In the genomic region with DNA sequence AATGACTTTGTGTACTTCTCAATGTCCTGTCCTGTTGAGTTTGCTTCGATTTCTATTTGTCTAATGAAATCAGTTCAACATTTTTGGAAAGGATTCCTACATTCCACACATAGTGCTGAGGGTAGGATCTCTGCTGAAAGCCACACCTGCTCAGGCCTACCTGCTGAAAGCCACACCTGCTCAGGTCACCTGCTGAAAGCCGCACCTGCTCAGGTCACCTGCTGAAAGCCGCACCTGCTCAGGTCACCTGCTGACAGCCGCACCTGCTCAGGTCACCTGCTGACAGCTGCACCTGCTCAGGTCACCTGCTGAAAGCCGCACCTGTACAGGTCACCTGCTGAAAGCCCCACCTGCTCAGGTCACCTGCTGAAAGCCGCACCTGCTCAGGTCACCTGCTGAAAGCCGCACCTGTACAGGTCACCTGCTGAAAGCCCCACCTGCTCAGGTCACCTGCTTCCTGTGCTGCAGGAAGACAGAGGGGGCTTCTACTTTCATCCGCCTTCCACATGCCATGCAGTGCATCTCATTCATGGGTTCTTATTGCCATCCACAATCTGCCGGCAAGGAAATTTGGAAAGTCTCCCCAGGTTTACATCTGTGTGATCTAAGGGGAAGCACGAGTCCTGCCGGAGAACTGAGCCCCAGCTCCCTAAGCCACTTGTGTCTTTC, we compare ENCODE assay signal across 8 cellular contexts.
DNase-seq lines count a peak whose midpoint lies in the region; ATAC-seq, FAIRE-seq and TF ChIP-seq lines count a peak whose summit lies in the region.
"Not testable (repeated sequence)": the region's sequence is repeated elsewhere in the genome, so short reads cannot be mapped to it uniquely, and the experiment has no call there.

No MANE protein-coding gene starts in this region.

- CTCF ChIA-PET in WTC11 (lab: Charles Lee): not testable (repeated sequence)
- CTCF ChIA-PET in H1 (lab: Charles Lee; ENCODE audit: partially characterized antibody): interaction anchor here (0.5 kb wide), 1 partner anchor 16 kb away, joined by 4 read pairs; no protein-coding TSS in a partner anchor

- not testable (repeated sequence) for H4K20me1 ChIP-seq in H9 (ENCODE audit: control insufficient read depth, insufficient read depth, insufficient read length); H1 (replicated peaks in 1 of 2; ENCODE audit: control insufficient read depth in 1 of 2, insufficient read depth in 2 of 2, low read length in 2 of 2)

- not testable (repeated sequence) for H3K4me2 ChIP-seq in H9 (ENCODE audit: insufficient read depth, insufficient read length, low read length); H1 (ENCODE audit: insufficient read depth in 1 of 2, low read depth in 2 of 2, low read length in 2 of 2)

- H2AFZ ChIP-seq in H9 (ENCODE audit: low read length); H1 (ENCODE audit: low read length): not testable (repeated sequence)

- no CpG with 5 or more reads among the region's 11 CpGs for WGBS in H9 (ENCODE audit: extremely low coverage, insufficient read length, low lambda C conversion rate)
- WGBS in H1 (ENCODE audit: extremely low coverage in 1 of 2, insufficient coverage in 1 of 2, insufficient read length in 1 of 2, insufficient replicate concordance in 2 of 2, low coverage in 1 of 2, low lambda C conversion rate in 2 of 2, missing lambda C conversion rate in 1 of 2), 2 experiments: 84% methylated on average over 11 of the region's 11 CpGs; no CpG with 5 or more reads in 1 of the 2 experiments
- 71 to 78% (median 71%) methylated on average over 11 of the region's 11 CpGs for WGBS in small intestine, 3 donors

- H3K4me3 Mint-ChIP-seq in H9, WTC11: not testable (repeated sequence)

- not testable (repeated sequence) for H3K27me3 ChIP-seq in H9 (ENCODE audit: insufficient read depth, low read length); H1 (replicated peaks in 1 of 4; ENCODE audit: control insufficient read depth in 3 of 4, extremely low read depth in 1 of 4, insufficient read depth in 3 of 4, low read length in 3 of 4); small intestine (ENCODE audit: control insufficient read depth in 2 of 2, insufficient read depth in 2 of 2, low read length in 2 of 2)

- not testable (repeated sequence) for H2BK20ac ChIP-seq in H9 (ENCODE audit: low read depth, low read length, poor library complexity, severe bottlenecking); H1 (ENCODE audit: low read length)

- not testable (repeated sequence) for H3K14ac ChIP-seq in H9 (ENCODE audit: insufficient read depth, low read length); H1 (ENCODE audit: insufficient read length)

- not testable (repeated sequence) for H3K27ac ChIP-seq in H9 (ENCODE audit: insufficient read length, low read depth, low read length); H1 (ENCODE audit: low read depth, low read length); small intestine (ENCODE audit: low read depth in 1 of 2, low read length in 1 of 2)

- intact Hi-C loops in left colon (cut with DNase I, micrococcal nuclease): not testable (repeated sequence)

- peaks cover 9 to 54% (median 32%) of the 10 kb centered on the region in 3 experiments for H3K36me3 Mint-ChIP-seq in H9 (ENCODE audit: insufficient read depth in 1 of 3, low read depth in 3 of 3)
- H3K36me3 Mint-ChIP-seq in WTC11: peaks cover 43% of the 10 kb centered on the region

- not testable (repeated sequence) for H3K23me2 ChIP-seq in H9 (ENCODE audit: insufficient read length, low read depth, low read length, poor library complexity, severe bottlenecking); H1 (ENCODE audit: low read depth, low read length)

- TF ChIP-seq POLR2A in H1 (IDR thresholded peaks at IDR 0.05; ENCODE audit: control extremely low read depth in 1 of 2, low read depth in 2 of 2, low read length in 2 of 2): not testable (repeated sequence)

- H3K27ac Mint-ChIP-seq in H9 (peak overlapping the region in 2 of 3 experiments; percentile 48 to 61; a peak in 2 of 7 replicates), WTC11 (peak overlapping the region; percentile 80)

- not testable (repeated sequence) for H4K5ac ChIP-seq in H9 (ENCODE audit: insufficient read length, low read depth, low read length); H1 (ENCODE audit: insufficient read length, low read depth, low read length)

- H3K9me3 ChIP-seq in H9 (ENCODE audit: control insufficient read depth, low read depth, low read length); small intestine (ENCODE audit: control insufficient read depth, low read depth): not testable (repeated sequence)
- H3K9me3 ChIP-seq in H1 (ENCODE audit: insufficient read depth in 2 of 2, low read depth in 1 of 2, low read length in 1 of 2): peaks cover 13 to 25% of the 10 kb centered on the region in 2 experiments

- not testable (repeated sequence) for H4K91ac ChIP-seq in H9 (ENCODE audit: insufficient read length, low read depth, low read length); H1 (replicated peaks; ENCODE audit: insufficient read length, low read length)

- TF ChIP-seq CTCF in H9 (conservative IDR thresholded peaks at IDR 0.05); WTC11 (IDR thresholded peaks at IDR 0.05); H1 (IDR thresholded peaks at IDR 0.05; ENCODE audit: control extremely low read depth in 1 of 3, insufficient read depth in 1 of 3, low read depth in 1 of 3, low read length in 3 of 3): not testable (repeated sequence)

- H3K9ac ChIP-seq in H9 (ENCODE audit: extremely low read depth, insufficient read length, low read length); H1 (replicated peaks in 1 of 4; ENCODE audit: extremely low read depth in 1 of 4, low read depth in 3 of 4, low read length in 3 of 4): not testable (repeated sequence)

- not testable (repeated sequence) for H3K4me1 ChIP-seq in H9 (ENCODE audit: insufficient read depth, low read length); H1 (replicated peaks in 1 of 4; ENCODE audit: control insufficient read depth in 3 of 4, insufficient read depth in 4 of 4, low read length in 3 of 4); small intestine (ENCODE audit: control insufficient read depth in 2 of 2, insufficient read depth in 1 of 2, low read depth in 1 of 2, low read length in 1 of 2)

- H3K79me1 ChIP-seq in H9 (ENCODE audit: insufficient read depth, low read depth, low read length, poor library complexity, severe bottlenecking); H1 (ENCODE audit: low read depth, low read length): not testable (repeated sequence)

- H3K9me3 Mint-ChIP-seq in H9 (peaks cover 29 to 48% of the 10 kb centered on the region in 2 experiments), WTC11 (peaks cover 49% of the 10 kb centered on the region)

- not testable (repeated sequence) for H4K8ac ChIP-seq in H9 (replicated peaks; ENCODE audit: insufficient read length, low read depth, low read length); H1 (ENCODE audit: extremely low read depth, insufficient read depth, low read length)

- not testable (repeated sequence) for H3K18ac ChIP-seq in H9 (ENCODE audit: insufficient read length, low read depth, low read length); H1 (ENCODE audit: extremely low read depth, low read length)

- TF ChIP-seq RAD21 in H1 (IDR thresholded peaks at IDR 0.05 in 1 of 2, conservative IDR thresholded peaks at IDR 0.05 in 1 of 2; ENCODE audit: low read depth in 2 of 2, low read length in 2 of 2): not testable (repeated sequence)

- not testable (repeated sequence) for H3K36me3 ChIP-seq in H1 (ENCODE audit: control insufficient read depth in 2 of 4, insufficient read depth in 4 of 4, low read length in 3 of 4); small intestine (ENCODE audit: control insufficient read depth in 2 of 2, insufficient read depth in 2 of 2, low read length in 2 of 2)

- TF ChIP-seq EP300 in H1 (IDR thresholded peaks at IDR 0.05; ENCODE audit: borderline replicate concordance in 1 of 2, low read depth in 2 of 2, low read length in 2 of 2): peak in 1 of 2 experiments; percentile 21; a peak in 1 of 3 replicates

- not testable (repeated sequence) for H3K23ac ChIP-seq in H9 (ENCODE audit: insufficient read length, low read depth, low read length); H1 (ENCODE audit: insufficient read length)

- H2BK12ac ChIP-seq in H9 (ENCODE audit: insufficient read length, low read depth, low read length); H1 (ENCODE audit: low read depth, low read length): not testable (repeated sequence)

- H3K56ac ChIP-seq in H9 (ENCODE audit: insufficient read length, low read depth, low read length); H1 (replicated peaks; ENCODE audit: insufficient read length, low read depth, low read length): not testable (repeated sequence)

- POLR2A ChIA-PET in WTC11 (lab: Charles Lee); H1 (lab: Charles Lee; ENCODE audit: partially characterized antibody): not testable (repeated sequence)

- not testable (repeated sequence) for H2AK5ac ChIP-seq in H9 (ENCODE audit: insufficient read length, low read length); H1 (ENCODE audit: low read depth, low read length)

- DNase-seq in DMS153 (lab: John Stamatoyannopoulos, UW): peak; percentile 48
- peak; percentile 59 for DNase-seq in H9
- DNase-seq in NCI-H1105 treated with DMSO at 0.1 percent for 48 hours (lab: John Stamatoyannopoulos, UW): peak; percentile 52
- DNase-seq in NCI-H748 (lab: John Stamatoyannopoulos, UW; ENCODE audit: unreplicated experiment): peak; percentile 13
- DNase-seq in WTC11 (ENCODE audit: low spot score): peak; percentile 15
- DNase-seq in H1 (ENCODE audit: low read depth in 1 of 2, low spot score in 2 of 2): not testable (repeated sequence)
- peak in 1 of 2 donors; percentile 64 for DNase-seq in left colon
- peak; percentile 40 for DNase-seq in small intestine

- not testable (repeated sequence) for H2BK15ac ChIP-seq in H9 (ENCODE audit: low read depth, low read length); H1 (ENCODE audit: low read length)

- not testable (repeated sequence) for H3T11ph ChIP-seq in H9 (ENCODE audit: low read length)

- H2BK5ac ChIP-seq in H9 (ENCODE audit: insufficient read length, low read length); H1 (ENCODE audit: low read depth, low read length): not testable (repeated sequence)

- H3K27me3 Mint-ChIP-seq in H9 (ENCODE audit: low read depth): not testable (repeated sequence)
- peaks cover 13% of the 10 kb centered on the region for H3K27me3 Mint-ChIP-seq in WTC11 (ENCODE audit: low read depth)

- not testable (repeated sequence) for H2BK120ac ChIP-seq in H9 (ENCODE audit: low read depth, low read length, poor library complexity, severe bottlenecking); H1 (replicated peaks; ENCODE audit: low read depth, low read length)

- not testable (repeated sequence) for H3K4me1 Mint-ChIP-seq in H9
- peaks cover 12% of the 10 kb centered on the region; the same call in 1 of the 2 replicates for H3K4me1 Mint-ChIP-seq in WTC11

- FAIRE-seq in H1 (lab: Jason Lieb, UNC); small intestine (lab: Jason Lieb, UNC): not testable (repeated sequence)

- H3K4me3 ChIP-seq in H1 (ENCODE audit: extremely low read depth in 1 of 4, insufficient read depth in 2 of 4, low read depth in 3 of 4, low read length in 4 of 4); small intestine (ENCODE audit: low read depth in 1 of 2, low read length in 2 of 2): not testable (repeated sequence)

- ATAC-seq in WTC11: not testable (repeated sequence)
- peak; percentile 51 for ATAC-seq in left colon

- not testable (repeated sequence) for H3K4ac ChIP-seq in H9 (ENCODE audit: low read depth, low read length); H1 (replicated peaks; ENCODE audit: insufficient read length, low read depth, low read length)

- not testable (repeated sequence) for H3K79me2 ChIP-seq in H9 (ENCODE audit: insufficient read depth, low read length); H1 (ENCODE audit: control insufficient read depth in 1 of 2, insufficient read depth in 2 of 2, low read length in 2 of 2)
